ENCODE assay signal across 20 cellular contexts in genomic region chr1:18653922-18654321, GRCh38. TPM values are rescaled to one million over a fixed set of nuclear protein-coding genes. Genes with fewer than 3 reads are reported as not detected.
"Had no signal": no experiment of that assay in that cellular context is flagged by ENCODE, and none has a peak within 500 bp of the region (broad histone marks: within the 10 kb centered on the region; RNA-seq: fewer than 3 reads in every experiment).

No MANE protein-coding gene starts in this region.

- ATAC-seq: activated T-helper 17 cell treated with anti-CD3 and anti-CD28 coated beads, Interleukin-2, amount 50 U/mL, for 72 hours; left ventricle myocardium superior; natural killer cell treated with Interleukin-12 subunit alpha and Interleukin-12 subunit beta and Interleukin-15 and Interleukin-18, amount 100 ng/mL, for 72 hours had no signal

- H3K9me3 ChIP-seq: right atrium auricular region, thyroid gland had no signal

- H3K36me3 ChIP-seq: cardiac muscle cell, right atrium auricular region, thyroid gland had no signal

- DNase-seq: activated naive CD4-positive, alpha-beta T cell; activated naive CD8-positive, alpha-beta T cell treated with anti-CD3 and anti-CD28 coated beads for 36 hours; activated T-cell treated with anti-CD3 and anti-CD28 coated beads, Interleukin-2, amount 50 U/mL, for 1 hour; amniotic stem cell; effector memory CD4-positive, alpha-beta T cell; foreskin fibroblast; kidney; left ventricle myocardium superior; mesenchymal stem cell; occipital lobe; stimulated activated CD4-positive, alpha-beta T cell treated with anti-CD3 and anti-CD28 coated beads, Interleukin-12 subunit alpha, Interleukin-12 subunit beta, amount 100 ng/mL, for 4 hours; stimulated activated CD4-positive, alpha-beta T cell treated with anti-CD3 and anti-CD28 coated beads, Interleukin-1b, Interleukin-23, amount 100 ng/mL, for 48 hours; stimulated activated CD8-positive, alpha-beta memory T cell treated with anti-CD3 and anti-CD28 coated beads, Interleukin-4, amount 100 ng/mL, for 48 hours; T-helper 1 cell; T-helper 9 cell; thyroid gland had no signal

- H3K4me3 ChIP-seq: cardiac muscle cell, right atrium auricular region, thyroid gland had no signal

- H3K4me1 ChIP-seq: right atrium auricular region, thyroid gland had no signal

- H3K27ac ChIP-seq: cardiac muscle cell, right atrium auricular region, thyroid gland had no signal

RNA-seq across cellular contexts. Expression of gene PAX7, which starts 23.3 kb away (rescaled TPM):
- polyA plus RNA-seq: cardiac muscle cell had no signal
